19 cellular contexts compared by ENCODE assay signal in genomic region chr5:168612123-168612522, GRCh38. TPM values are rescaled to one million over a fixed set of nuclear protein-coding genes. Genes with fewer than 3 reads are reported as not detected.
A peak's percentile ranks its signal among the peaks of the same experiment; 100 is the strongest.
DNase-seq lines count a peak whose midpoint lies in the region; ATAC-seq and TF ChIP-seq lines count a peak whose summit lies in the region.
"Had no signal": no experiment of that assay in that cellular context is flagged by ENCODE, and none has a peak within 500 bp of the region (broad histone marks: within the 10 kb centered on the region; RNA-seq: fewer than 3 reads in every experiment).

No MANE protein-coding gene starts in this region.

- intact Hi-C loops in left ventricle myocardium inferior (cut with micrococcal nuclease) = no loop called here

- H3K27ac ChIP-seq in mesodermal cell (ENCODE audit: low read depth, low read length, severe bottlenecking) (peak overlapping the region; percentile 26), left ventricle myocardium inferior (replicated peaks) (no peak overlapping the region)
- H3K27ac ChIP-seq: A549; BLaER1 treated with 17β-estradiol and CSF1 and Interleukin-3, amounts not matched to agents 10 nM and 100 nM had no signal

- peak; percentile 68; the same call in 2 of the 3 replicates for ATAC-seq in SK-N-SH treated with all-trans-retinoic acid at 6 μM for 48 hours
- no peak for ATAC-seq in HG03097 (IDR thresholded peaks at IDR 0.05; ENCODE audit: low FRiP score, unreplicated experiment)
- ATAC-seq: A549 had no signal

- H3K4me1 ChIP-seq in mesodermal cell (ENCODE audit: control insufficient read depth, insufficient read depth, low read length, poor library complexity, severe bottlenecking) (peaks cover 7% of the 10 kb centered on the region), left ventricle myocardium inferior (peaks cover 5% of the 10 kb centered on the region)
- H3K4me1 ChIP-seq: BLaER1 treated with 17β-estradiol and CSF1 and Interleukin-3, amounts not matched to agents 10 nM and 100 nM had no signal

- H3K36me3 ChIP-seq in mesodermal cell (ENCODE audit: control insufficient read depth, insufficient read depth, low read length) = no peaks in the 10 kb centered on the region
- no peaks in the 10 kb centered on the region for H3K36me3 ChIP-seq in left ventricle myocardium inferior
- H3K36me3 ChIP-seq: BLaER1 treated with 17β-estradiol and CSF1 and Interleukin-3, amounts not matched to agents 10 nM and 100 nM; Peyer's patch had no signal

- H3K4me3 ChIP-seq in epithelial cell of esophagus (ENCODE audit: low read length) = no peak overlapping the region
- H3K4me3 ChIP-seq in mesodermal cell (ENCODE audit: extremely low read depth, insufficient read depth, low read length, poor library complexity, severe bottlenecking) = no peak overlapping the region
- H3K4me3 ChIP-seq in left ventricle myocardium inferior = no peak overlapping the region
- H3K4me3 ChIP-seq: A549; BLaER1 treated with 17β-estradiol and CSF1 and Interleukin-3, amounts not matched to agents 10 nM and 100 nM; Peyer's patch had no signal

- 73 to 80% methylated on average over 1 of the region's 4 CpGs for WGBS in mesodermal cell (ENCODE audit: insufficient coverage in 2 of 2), 2 experiments

- H3K9me3 ChIP-seq in mesodermal cell (ENCODE audit: control insufficient read depth, low read length) (no peaks in the 10 kb centered on the region), left ventricle myocardium inferior (replicated peaks) (no peaks in the 10 kb centered on the region)
- H3K9me3 ChIP-seq: A549, Peyer's patch had no signal

- no peaks in the 10 kb centered on the region for H3K27me3 ChIP-seq in left ventricle myocardium inferior (ENCODE audit: low read depth)
- H3K27me3 ChIP-seq: BLaER1 treated with 17β-estradiol and CSF1 and Interleukin-3, amounts not matched to agents 10 nM and 100 nM; Peyer's patch had no signal

- DNase-seq in EL = peak; percentile 8
- DNase-seq in epithelial cell of esophagus (ENCODE audit: low read depth) = peak; percentile 40
- DNase-seq in left ventricle myocardium inferior = no peak
- DNase-seq in NCI-H774 (lab: John Stamatoyannopoulos, UW) = no peak
- DNase-seq in NCI-H524 (lab: John Stamatoyannopoulos, UW) = no peak
- DNase-seq: CD8-positive, alpha-beta memory T cell; NCI-H1048; NCI-H1436; NCI-H1930; NCI-H2171; NCI-H446; NK-92 treated with Interleukin-12 subunit alpha and Interleukin-12 subunit beta, amount 100 ng/mL, for 24 hours; Peyer's patch; Right ventricle myocardium superior had no signal

- TF ChIP-seq CTCF in epithelial cell of esophagus (IDR thresholded peaks at IDR 0.05; ENCODE audit: insufficient read depth, low read depth, low read length, missing control alignments) = no peak
- no peak for TF ChIP-seq CTCF in left ventricle myocardium inferior (IDR thresholded peaks at IDR 0.05; ENCODE audit: borderline replicate concordance)

TF ChIP-seq in SK-N-SH treated with all-trans-retinoic acid at 6 μM for 48 hours, 23 proteins besides CTCF, POLR2A, EP300 and RAD21:
- TF ChIP-seq ISL1 (CRISPR knock-in tag; IDR thresholded peaks at IDR 0.05) (peak; percentile 28; the same call in 1 of the 2 replicates), ZFP3 (CRISPR knock-in tag; IDR thresholded peaks at IDR 0.05) (no peak)

RNA-seq across cellular contexts. Expression of gene PANK3, which starts 33.0 kb away (rescaled TPM):
- polyA plus RNA-seq in mesodermal cell (2013, experiment 1 of 2) = 51.1 TPM
- polyA plus RNA-seq in mesodermal cell (2013, experiment 2 of 2) = 50.0 TPM
- 26.3 TPM for total RNA-seq in left ventricle myocardium inferior

Comparison
In these comparisons a context has a peak if more than half of its experiments do, and no peak if none do; other contexts are left out.
1. DNase-seq: peak in EL (single experiment) and epithelial cell of esophagus (single experiment); none in left ventricle myocardium inferior (single experiment), NCI-H774 (single experiment) and NCI-H524 (0 of 2).